29 cellular contexts compared by ENCODE assay signal in genomic region chr11:113195728-113196127, GRCh38.
"Had no signal": no experiment of that assay in that cellular context is flagged by ENCODE, and none has a peak within 500 bp of the region (broad histone marks: within the 10 kb centered on the region; RNA-seq: fewer than 3 reads in every experiment).

No MANE protein-coding gene starts in this region.

- H3K27ac ChIP-seq: colonic mucosa, coronary artery, epithelial cell of prostate, esophagus muscularis mucosa, esophagus squamous epithelium, foreskin keratinocyte, gastrocnemius medialis, gastroesophageal sphincter, heart left ventricle had no signal

- H3K27ac Mint-ChIP-seq: dendritic cell treated with granulocyte-macrophage colony-stimulating factor and Interleukin-4, amounts not matched to agents 40 ng/mL and 50 ng/mL, for 4 days; effector memory CD8-positive, alpha-beta T cell; endodermal cell had no signal

- ATAC-seq: effector memory CD8-positive, alpha-beta T cell; esophagus mucosa; foreskin keratinocyte; gastrocnemius medialis; gastroesophageal sphincter; heart left ventricle; heart right ventricle had no signal

- H3K4me3 ChIP-seq: colonic mucosa, coronary artery, dorsolateral prefrontal cortex, esophagus muscularis mucosa, esophagus squamous epithelium, gastrocnemius medialis, gastroesophageal sphincter, heart left ventricle, heart right ventricle had no signal

- H3K9me3 ChIP-seq: colonic mucosa, esophagus muscularis mucosa, esophagus squamous epithelium, gastrocnemius medialis, gastroesophageal sphincter, heart left ventricle, heart right ventricle had no signal

- H3K4me1 ChIP-seq: colonic mucosa had no signal

- FAIRE-seq: colon, endometrium, endothelial cell of umbilical vein, frontal cortex had no signal

- H3K36me3 ChIP-seq: colonic mucosa, esophagus muscularis mucosa, esophagus squamous epithelium, gastrocnemius medialis, gastroesophageal sphincter, heart left ventricle, heart right ventricle had no signal

- H3K4me3 Mint-ChIP-seq: dendritic cell treated with granulocyte-macrophage colony-stimulating factor and Interleukin-4, amounts not matched to agents 40 ng/mL and 50 ng/mL, for 4 days; effector memory CD8-positive, alpha-beta T cell; endodermal cell had no signal

- DNase-seq: colonic mucosa; cortex of kidney; dermis blood vessel endothelial cell; dorsolateral prefrontal cortex; effector CD4-positive, alpha-beta T cell; effector CD8-positive, alpha-beta T cell; effector memory CD4-positive, alpha-beta T cell; effector memory CD8-positive, alpha-beta T cell; endodermal cell; erythroblast; esophagus squamous epithelium; foreskin fibroblast; foreskin keratinocyte; foreskin melanocyte; gastrocnemius medialis; glutamatergic neuron; head of caudate nucleus; heart left ventricle; heart right ventricle had no signal

- H3K27me3 ChIP-seq: colonic mucosa, dorsolateral prefrontal cortex, esophagus muscularis mucosa, foreskin keratinocyte, gastrocnemius medialis, gastroesophageal sphincter, heart left ventricle had no signal

- H3K9me3 Mint-ChIP-seq: dendritic cell treated with granulocyte-macrophage colony-stimulating factor and Interleukin-4, amounts not matched to agents 40 ng/mL and 50 ng/mL, for 4 days; effector memory CD8-positive, alpha-beta T cell; endodermal cell had no signal
